1 cellular context compared by ENCODE assay signal in the genomic region with DNA sequence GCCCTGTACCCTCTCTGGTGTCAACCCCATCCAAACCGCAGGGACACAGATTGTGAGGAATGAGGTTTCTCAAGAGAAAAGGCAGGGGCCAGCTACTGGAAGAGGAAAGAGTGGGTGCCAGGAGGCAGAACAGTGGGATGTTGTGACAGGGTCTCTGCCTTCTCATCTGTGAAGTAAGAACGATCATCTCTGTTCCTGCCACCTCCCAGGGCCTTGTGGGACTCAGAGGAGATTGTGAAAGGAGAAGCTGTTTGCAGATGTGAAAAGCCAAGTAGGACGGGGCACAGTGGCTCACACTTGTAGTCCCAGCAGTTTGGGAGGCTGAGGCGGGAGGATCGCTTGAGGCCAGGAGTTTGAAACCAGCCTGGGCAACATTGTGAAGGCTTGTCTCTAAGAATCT.
TF ChIP-seq lines count a peak whose summit lies in the region.

No MANE protein-coding gene starts in this region.

TF ChIP-seq in IMR-90, 13 proteins besides CTCF, POLR2A, EP300 and RAD21:
- TF ChIP-seq CHD1 (IDR thresholded peaks at IDR 0.05; ENCODE audit: low read depth, low read length), result no peak
- TF ChIP-seq CEBPB (IDR thresholded peaks at IDR 0.05; ENCODE audit: low read depth, low read length), result no peak
- TF ChIP-seq MXI1 (IDR thresholded peaks at IDR 0.05; ENCODE audit: borderline replicate concordance, low read depth, low read length), result no peak
- TF ChIP-seq MAZ (IDR thresholded peaks at IDR 0.05; ENCODE audit: borderline replicate concordance, low read depth, low read length), result no peak
- TF ChIP-seq USF2 (IDR thresholded peaks at IDR 0.05; ENCODE audit: low read depth, low read length), result no peak
- no peak for TF ChIP-seq NFE2L2 (IDR thresholded peaks at IDR 0.05; ENCODE audit: low read depth, low read length)
- no peak for TF ChIP-seq RFX5 (IDR thresholded peaks at IDR 0.05; ENCODE audit: low read depth, low read length)
- TF ChIP-seq MAFK (IDR thresholded peaks at IDR 0.05; ENCODE audit: low read depth, low read length), result no peak
- no peak for TF ChIP-seq SMC3 (IDR thresholded peaks at IDR 0.05; ENCODE audit: low read depth, low read length)
- TF ChIP-seq, protein P1, sequence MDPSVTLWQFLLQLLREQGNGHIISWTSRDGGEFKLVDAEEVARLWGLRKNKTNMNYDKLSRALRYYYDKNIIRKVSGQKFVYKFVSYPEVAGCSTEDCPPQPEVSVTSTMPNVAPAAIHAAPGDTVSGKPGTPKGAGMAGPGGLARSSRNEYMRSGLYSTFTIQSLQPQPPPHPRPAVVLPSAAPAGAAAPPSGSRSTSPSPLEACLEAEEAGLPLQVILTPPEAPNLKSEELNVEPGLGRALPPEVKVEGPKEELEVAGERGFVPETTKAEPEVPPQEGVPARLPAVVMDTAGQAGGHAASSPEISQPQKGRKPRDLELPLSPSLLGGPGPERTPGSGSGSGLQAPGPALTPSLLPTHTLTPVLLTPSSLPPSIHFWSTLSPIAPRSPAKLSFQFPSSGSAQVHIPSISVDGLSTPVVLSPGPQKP (IDR thresholded peaks at IDR 0.05; ENCODE audit: borderline replicate concordance, low read depth, low read length), result no peak
- no peak for TF ChIP-seq RCOR1 (IDR thresholded peaks at IDR 0.05; ENCODE audit: insufficient replicate concordance, low read length)
- no peak for TF ChIP-seq BHLHE40 (IDR thresholded peaks at IDR 0.05; ENCODE audit: low read depth, low read length)
- TF ChIP-seq FOS (IDR thresholded peaks at IDR 0.05; ENCODE audit: low read depth, low read length), result no peak
